9 cellular contexts compared by ENCODE assay signal in genomic region chr17:1709403-1709891, GRCh38. TPM values are rescaled to one million over a fixed set of nuclear protein-coding genes. Genes with fewer than 3 reads are reported as not detected.
DNase-seq lines count a peak whose midpoint lies in the region; ATAC-seq and TF ChIP-seq lines count a peak whose summit lies in the region.
"Had no signal": no experiment of that assay in that cellular context is flagged by ENCODE, and none has a peak within 500 bp of the region (broad histone marks: within the 10 kb centered on the region; RNA-seq: fewer than 3 reads in every experiment).

No MANE protein-coding gene starts in this region.

- ATAC-seq in naive thymus-derived CD8-positive, alpha-beta T cell = peak; percentile 19 to 20
- no peak for ATAC-seq in HG03045 (IDR thresholded peaks at IDR 0.05; ENCODE audit: unreplicated experiment)

- peaks cover 8 to 27% (median 18%) of the 10 kb centered on the region in 4 donors for H3K4me1 Mint-ChIP-seq in naive thymus-derived CD8-positive, alpha-beta T cell

- peak overlapping the region in 8 of 10 donors; percentile 23 to 79 (median 52) for H3K4me3 Mint-ChIP-seq in naive thymus-derived CD8-positive, alpha-beta T cell

- no peak for TF ChIP-seq CTCF in AG10803 (conservative IDR thresholded peaks at IDR 0.05; ENCODE audit: low read length)

- H3K27me3 Mint-ChIP-seq in naive thymus-derived CD8-positive, alpha-beta T cell = peaks cover 7 to 47% (median 30%) of the 10 kb centered on the region in 5 donors

- H3K27ac Mint-ChIP-seq in naive thymus-derived CD8-positive, alpha-beta T cell = no peak overlapping the region

- H3K27ac ChIP-seq in epithelial cell of prostate = peak overlapping the region; percentile 100

- no peaks in the 10 kb centered on the region for H3K9me3 Mint-ChIP-seq in naive thymus-derived CD8-positive, alpha-beta T cell

- POLR2A ChIA-PET in naive thymus-derived CD8-positive, alpha-beta T cell (lab: Charles Lee) = interaction anchor here (0.6 to 1.0 kb wide), 3 partner anchors 42 to 120 kb away, joined by 3 to 6 read pairs (median 3); partner anchors contain the start of gene SMYD4

- H3K4me3 ChIP-seq in AG10803 (ENCODE audit: low read length) = peak overlapping the region; percentile 58

- no peaks in the 10 kb centered on the region for H3K36me3 Mint-ChIP-seq in naive thymus-derived CD8-positive, alpha-beta T cell

- DNase-seq in AG10803 (ENCODE audit: low read depth) (peak; percentile 67), NCI-H82 (lab: John Stamatoyannopoulos, UW) (peak; percentile 74), epithelial cell of prostate (ENCODE audit: low read depth, low spot score) (no peak), NCI-H2171 (lab: John Stamatoyannopoulos, UW) (no peak), NCI-H748 treated with DMSO at 0.1 percent for 48 hours (lab: John Stamatoyannopoulos, UW) (no peak), NCI-H1436 treated with DMSO at 0.1 percent for 48 hours (lab: John Stamatoyannopoulos, UW) (no peak)
- no peak for DNase-seq in naive thymus-derived CD8-positive, alpha-beta T cell

RNA-seq across cellular contexts. Expression of gene TLCD2, which starts 0.7 kb away (rescaled TPM):
- not detected for total RNA-seq in naive thymus-derived CD8-positive, alpha-beta T cell
- not detected for polyA plus RNA-seq in naive thymus-derived CD8-positive, alpha-beta T cell

RNA-seq across cellular contexts. Expression of gene WDR81, which starts 15.1 kb away (rescaled TPM):
- total RNA-seq in naive thymus-derived CD8-positive, alpha-beta T cell = 10 to 100 TPM; 48.2 to 50.7 TPM
- polyA plus RNA-seq in naive thymus-derived CD8-positive, alpha-beta T cell = 10 to 100 TPM in 1 of 3 donors, 1 to 10 TPM in 2; 6.8 to 20.6 (median 9.2) TPM

RNA-seq across cellular contexts. Expression of gene PRPF8, which starts 24.8 kb away (rescaled TPM):
- 100 to 1,000 TPM; 523 to 532 TPM for total RNA-seq in naive thymus-derived CD8-positive, alpha-beta T cell
- 100 to 1,000 TPM; 133 to 227 (median 176) TPM for polyA plus RNA-seq in naive thymus-derived CD8-positive, alpha-beta T cell

RNA-seq across cellular contexts. Expression of gene SERPINF2, which starts 33.2 kb away (rescaled TPM):
- 1 to 10 TPM in 1 of 2 experiments, under 1 TPM in 1; 0.85 to 1.5 TPM for total RNA-seq in naive thymus-derived CD8-positive, alpha-beta T cell
- under 1 TPM in 2 of 3 donors, not detected in 1; 0.10 to 0.25 TPM for polyA plus RNA-seq in naive thymus-derived CD8-positive, alpha-beta T cell
- total RNA-seq: temporal lobe had no signal

RNA-seq across cellular contexts. Expression of gene SERPINF1, which starts 52.4 kb away (rescaled TPM):
- 10 to 100 TPM; 12.4 to 13.9 TPM for total RNA-seq in naive thymus-derived CD8-positive, alpha-beta T cell
- 10 to 100 TPM in 2 of 3 donors, 1 to 10 TPM in 1; 8.0 to 32.4 (median 21.7) TPM for polyA plus RNA-seq in naive thymus-derived CD8-positive, alpha-beta T cell

Comparison
In these comparisons a context has a peak if more than half of its experiments do, and no peak if none do; other contexts are left out.
1. DNase-seq: peak in AG10803 (single experiment) and NCI-H82 (single experiment); none in epithelial cell of prostate (single experiment), naive thymus-derived CD8-positive, alpha-beta T cell (0 of 10), NCI-H2171 (single experiment), NCI-H748 treated with DMSO at 0.1 percent for 48 hours (single experiment) and NCI-H1436 treated with DMSO at 0.1 percent for 48 hours (single experiment).